ENCODE assay signal across 27 cellular contexts in the genomic region with DNA sequence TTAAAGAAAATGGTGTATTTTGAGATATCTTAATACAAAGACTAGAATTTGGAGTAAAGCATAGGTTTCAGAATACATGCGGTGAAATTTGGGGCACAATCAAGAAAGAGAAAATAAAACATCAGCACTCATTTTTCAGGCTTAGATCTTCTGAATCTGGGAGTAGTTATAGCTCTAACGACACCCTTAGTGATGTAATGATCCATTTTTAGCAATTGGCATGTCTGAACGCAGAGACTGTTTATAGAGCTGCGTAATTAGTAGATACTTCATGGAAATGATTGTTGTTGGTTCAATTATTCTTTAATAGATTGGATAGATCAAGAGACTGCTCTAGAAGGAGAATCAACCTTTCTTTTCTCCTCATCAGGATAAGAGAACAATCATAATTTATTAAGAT.
"Had no signal": no experiment of that assay in that cellular context is flagged by ENCODE, and none has a peak within 500 bp of the region (broad histone marks: within the 10 kb centered on the region; RNA-seq: fewer than 3 reads in every experiment).

No MANE protein-coding gene starts in this region.

- H3K9me3 ChIP-seq: prostate gland, right lobe of liver had no signal

- DNase-seq: effector memory CD8-positive, alpha-beta T cell; erythroblast; glutamatergic neuron; immature natural killer cell; kidney; left cardiac atrium; left ventricle myocardium inferior; lower lobe of right lung; midbrain; occipital lobe; retina; right lobe of liver; stimulated activated CD4-positive, alpha-beta T cell treated with anti-CD3 and anti-CD28 coated beads, Interleukin-2, amount 100 ng/mL, for 24 hours; stimulated activated CD4-positive, alpha-beta T cell treated with anti-CD3 and anti-CD28 coated beads, Interleukin-4, amount 100 ng/mL, for 4 hours; stimulated activated naive B cell treated with anti-CD40 and anti-IgM and Interleukin-4, amounts not matched to agents 10 μg/mL and 1 μg/mL and 100 μg/mL, for 72 hours; stomach; substantia nigra; trophoblast cell had no signal

- H3K27ac ChIP-seq: gastroesophageal sphincter, left ventricle myocardium inferior, lower lobe of right lung, parathyroid adenoma, prostate gland, right lobe of liver, stomach had no signal

- H3K27ac Mint-ChIP-seq: dendritic cell treated with granulocyte-macrophage colony-stimulating factor and Interleukin-4, amounts not matched to agents 40 ng/mL and 50 ng/mL, for 4 days; effector memory CD8-positive, alpha-beta T cell; immature natural killer cell; memory B cell; natural killer cell treated with Interleukin-12 subunit alpha and Interleukin-12 subunit beta and Interleukin-15 and Interleukin-18, amount 100 ng/mL, for 72 hours; stimulated activated naive B cell treated with anti-CD40 and anti-IgM and Interleukin-4, amounts not matched to agents 10 μg/mL and 1 μg/mL and 100 μg/mL, for 72 hours had no signal

- FAIRE-seq: colon, kidney had no signal

- H3K9me3 Mint-ChIP-seq: central memory CD8-positive, alpha-beta T cell; effector memory CD8-positive, alpha-beta T cell; immature natural killer cell; natural killer cell treated with Interleukin-12 subunit alpha and Interleukin-12 subunit beta and Interleukin-15 and Interleukin-18, amount 100 ng/mL, for 72 hours; stimulated activated naive B cell treated with anti-CD40 and anti-IgM and Interleukin-4, amounts not matched to agents 10 μg/mL and 1 μg/mL and 100 μg/mL, for 72 hours had no signal

- H3K79me2 ChIP-seq: parathyroid adenoma had no signal

- H3K4me1 Mint-ChIP-seq: memory B cell had no signal

- H3K4me1 ChIP-seq: gastroesophageal sphincter, lower lobe of right lung, parathyroid adenoma, prostate gland, right lobe of liver, stomach had no signal

- H3K36me3 ChIP-seq: gastroesophageal sphincter, left ventricle myocardium inferior, lower lobe of right lung, prostate gland, right lobe of liver, stomach had no signal

- H2AFZ ChIP-seq: parathyroid adenoma had no signal

- H3K4me3 ChIP-seq: gastroesophageal sphincter, left ventricle myocardium inferior, lower lobe of right lung, prostate gland, right lobe of liver, skin epidermis, stomach had no signal

- H3K36me3 Mint-ChIP-seq: stimulated activated naive B cell treated with anti-CD40 and anti-IgM and Interleukin-4, amounts not matched to agents 10 μg/mL and 1 μg/mL and 100 μg/mL, for 72 hours had no signal

- H3K27me3 ChIP-seq: gastroesophageal sphincter, right lobe of liver, stomach had no signal

- ATAC-seq: effector memory CD8-positive, alpha-beta T cell; gastroesophageal sphincter; left cardiac atrium; lower lobe of right lung; natural killer cell treated with Interleukin-12 subunit alpha and Interleukin-12 subunit beta and Interleukin-15 and Interleukin-18, amount 100 ng/mL, for 72 hours; right lobe of liver; stimulated activated naive B cell treated with anti-CD40 and anti-IgM and Interleukin-4, amounts not matched to agents 10 μg/mL and 1 μg/mL and 100 μg/mL, for 72 hours had no signal

- H3K9ac ChIP-seq: parathyroid adenoma had no signal

- H3K4me3 Mint-ChIP-seq: central memory CD8-positive, alpha-beta T cell; dendritic cell treated with granulocyte-macrophage colony-stimulating factor and Interleukin-4, amounts not matched to agents 40 ng/mL and 50 ng/mL, for 4 days; effector memory CD8-positive, alpha-beta T cell; immature natural killer cell; memory B cell; natural killer cell treated with Interleukin-12 subunit alpha and Interleukin-12 subunit beta and Interleukin-15 and Interleukin-18, amount 100 ng/mL, for 72 hours; stimulated activated naive B cell treated with anti-CD40 and anti-IgM and Interleukin-4, amounts not matched to agents 10 μg/mL and 1 μg/mL and 100 μg/mL, for 72 hours had no signal

- H3K27me3 Mint-ChIP-seq: central memory CD8-positive, alpha-beta T cell; dendritic cell treated with granulocyte-macrophage colony-stimulating factor and Interleukin-4, amounts not matched to agents 40 ng/mL and 50 ng/mL, for 4 days; effector memory CD8-positive, alpha-beta T cell had no signal
